Comparison of ENCODE assay signal across 13 cellular contexts in the genomic region with DNA sequence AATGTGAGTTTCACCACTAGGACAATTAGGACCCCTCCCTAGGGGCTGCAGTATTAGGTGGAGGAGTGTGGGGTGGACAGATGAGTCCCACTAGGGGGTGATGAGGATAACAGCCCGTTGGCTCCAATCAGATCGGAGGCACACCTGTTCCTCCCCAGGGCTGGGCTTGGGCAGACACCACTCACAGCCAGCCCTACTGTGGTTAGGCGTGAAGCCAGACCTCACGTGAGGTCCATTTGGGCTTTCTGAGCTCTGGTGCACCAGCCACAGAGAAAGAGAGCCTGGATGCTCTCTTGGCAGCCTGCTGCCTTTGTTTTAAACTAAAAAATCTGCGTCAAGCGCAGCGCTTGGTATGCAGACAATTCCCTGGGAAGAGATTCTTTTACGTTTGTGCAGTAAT.
DNase-seq lines count a peak whose midpoint lies in the region; TF ChIP-seq lines count a peak whose summit lies in the region.
"Had no signal": no experiment of that assay in that cellular context is flagged by ENCODE, and none has a peak within 500 bp of the region (broad histone marks: within the 10 kb centered on the region; RNA-seq: fewer than 3 reads in every experiment).

No MANE protein-coding gene starts in this region.

- H3K36me3 Mint-ChIP-seq in H9 (ENCODE audit: insufficient read depth in 1 of 3, low read depth in 3 of 3): peaks cover 2 to 20% (median 16%) of the 10 kb centered on the region in 3 experiments; a peak in 6 of 7 replicates
- peaks cover 8% of the 10 kb centered on the region for H3K36me3 Mint-ChIP-seq in glutamatergic neuron (ENCODE audit: unreplicated experiment)

- H3K9me3 ChIP-seq in H9 (ENCODE audit: control insufficient read depth, low read depth, low read length) (no peaks in the 10 kb centered on the region), neuronal stem cell (replicated peaks in 1 of 2; ENCODE audit: control insufficient read depth in 2 of 2, insufficient read depth in 1 of 2, low read depth in 1 of 2, low read length in 2 of 2) (peaks cover 3 to 23% of the 10 kb centered on the region in 2 donors)

- H2BK5ac ChIP-seq in H9 (ENCODE audit: insufficient read length, low read length) (no peak overlapping the region), neuronal stem cell (ENCODE audit: low read length) (peak overlapping the region; percentile 85)

- no peaks in the 10 kb centered on the region for H4K20me1 ChIP-seq in H9 (ENCODE audit: control insufficient read depth, insufficient read depth, insufficient read length)

- H2BK12ac ChIP-seq in H9 (ENCODE audit: insufficient read length, low read depth, low read length): no peak overlapping the region
- H2BK12ac ChIP-seq in neuronal stem cell (ENCODE audit: low read length): no peak overlapping the region

- H3K18ac ChIP-seq in H9 (ENCODE audit: insufficient read length, low read depth, low read length) (no peak overlapping the region), neuronal stem cell (ENCODE audit: low read length) (peak overlapping the region; percentile 77)

- no peak overlapping the region for H3K4me2 ChIP-seq in H9 (ENCODE audit: insufficient read depth, insufficient read length, low read length)
- H3K4me2 ChIP-seq in neuronal stem cell (ENCODE audit: insufficient read depth, low read length, poor library complexity, severe bottlenecking): no peak overlapping the region

- no peak overlapping the region for H3K56ac ChIP-seq in H9 (ENCODE audit: insufficient read length, low read depth, low read length)

- H3T11ph ChIP-seq in H9 (ENCODE audit: low read length): no peak overlapping the region

- H3K27ac ChIP-seq in H9 (ENCODE audit: insufficient read length, low read depth, low read length) (no peak overlapping the region), neuronal stem cell (replicated peaks; ENCODE audit: low read length) (no peak overlapping the region)

- H3K79me1 ChIP-seq in H9 (ENCODE audit: insufficient read depth, low read depth, low read length, poor library complexity, severe bottlenecking): no peaks in the 10 kb centered on the region
- H3K79me1 ChIP-seq in neuronal stem cell (ENCODE audit: low read depth, low read length): no peaks in the 10 kb centered on the region

- no peak overlapping the region for H3K27ac Mint-ChIP-seq in H9
- no peak overlapping the region for H3K27ac Mint-ChIP-seq in glutamatergic neuron (ENCODE audit: unreplicated experiment)
- H3K27ac Mint-ChIP-seq: B cell; CD4-positive, alpha-beta T cell had no signal

- no peaks in the 10 kb centered on the region for H3K23me2 ChIP-seq in H9 (ENCODE audit: insufficient read length, low read depth, low read length, poor library complexity, severe bottlenecking)

- no peak overlapping the region for H3K4me3 ChIP-seq in neuronal stem cell (ENCODE audit: low read length in 2 of 2)

- H3K4me1 Mint-ChIP-seq in H9: peaks cover 19 to 20% of the 10 kb centered on the region in 2 experiments
- peaks cover 8% of the 10 kb centered on the region for H3K4me1 Mint-ChIP-seq in glutamatergic neuron (ENCODE audit: low read depth, unreplicated experiment)
- H3K4me1 Mint-ChIP-seq: B cell had no signal

- no peak overlapping the region for H3K23ac ChIP-seq in H9 (ENCODE audit: insufficient read length, low read depth, low read length)
- H3K23ac ChIP-seq in neuronal stem cell (ENCODE audit: low read depth, low read length, poor library complexity): peak overlapping the region; percentile 49

- H3K4me3 Mint-ChIP-seq in H9 (no peak overlapping the region), glutamatergic neuron (ENCODE audit: unreplicated experiment) (peak overlapping the region; percentile 67)
- H3K4me3 Mint-ChIP-seq: B cell; CD4-positive, alpha-beta T cell had no signal

- peaks cover 17 to 26% of the 10 kb centered on the region in 2 experiments for H3K9me3 Mint-ChIP-seq in H9
- H3K9me3 Mint-ChIP-seq in glutamatergic neuron (ENCODE audit: unreplicated experiment): peaks cover 4% of the 10 kb centered on the region

- no CpG with 5 or more reads among the region's 8 CpGs for WGBS in H9 (ENCODE audit: extremely low coverage, insufficient read length, low lambda C conversion rate)
- WGBS in neuronal stem cell (ENCODE audit: extremely low coverage in 2 of 2, insufficient read length in 2 of 2, insufficient replicate concordance in 1 of 2), 2 donors: no CpG with 5 or more reads among the region's 8 CpGs

- no peak overlapping the region for H4K8ac ChIP-seq in H9 (replicated peaks; ENCODE audit: insufficient read length, low read depth, low read length)
- no peak overlapping the region for H4K8ac ChIP-seq in neuronal stem cell (ENCODE audit: low read depth, low read length)

- no peak overlapping the region for H2BK20ac ChIP-seq in H9 (ENCODE audit: low read depth, low read length, poor library complexity, severe bottlenecking)

- H3K27me3 ChIP-seq in H9 (ENCODE audit: insufficient read depth, low read length) (no peaks in the 10 kb centered on the region), neuronal stem cell (ENCODE audit: control insufficient read depth in 3 of 3, insufficient read depth in 3 of 3, low read depth in 1 of 3, low read length in 3 of 3) (peaks cover 0 to 3% (median 0%) of the 10 kb centered on the region in 3 experiments)

- H3K79me2 ChIP-seq in H9 (ENCODE audit: insufficient read depth, low read length): no peaks in the 10 kb centered on the region

- H3K9ac ChIP-seq in H9 (ENCODE audit: extremely low read depth, insufficient read length, low read length): no peak overlapping the region
- peak overlapping the region; percentile 63 for H3K9ac ChIP-seq in neuronal stem cell (ENCODE audit: low read depth, low read length, poor library complexity)

- no peak overlapping the region for H4K5ac ChIP-seq in H9 (ENCODE audit: insufficient read length, low read depth, low read length)

- H2AFZ ChIP-seq in H9 (ENCODE audit: low read length) (no peak overlapping the region), neuronal stem cell (ENCODE audit: low read length) (no peak overlapping the region)

- H3K14ac ChIP-seq in H9 (ENCODE audit: insufficient read depth, low read length) (no peak overlapping the region), neuronal stem cell (ENCODE audit: low read length) (peak overlapping the region; percentile 56)

- DNase-seq in H9 (peak; percentile 20), cerebellar cortex (ENCODE audit: low spot score) (peak; percentile 79), glutamatergic neuron (no peak), neuronal stem cell (ENCODE audit: low spot score) (no peak), NCI-H774 (lab: John Stamatoyannopoulos, UW) (no peak), NCI-H1105 treated with DMSO at 0.1 percent for 48 hours (lab: John Stamatoyannopoulos, UW) (no peak), SW480 (ENCODE audit: low spot score) (no peak)
- DNase-seq: Calu3; CD4-positive, alpha-beta T cell; DND-41; GF-D8; IMR-90 had no signal

- H3K4ac ChIP-seq in H9 (ENCODE audit: low read depth, low read length) (no peak overlapping the region), neuronal stem cell (ENCODE audit: low read length) (peak overlapping the region; percentile 17)

- H2AK5ac ChIP-seq in H9 (ENCODE audit: insufficient read length, low read length): no peak overlapping the region
- H2AK5ac ChIP-seq in neuronal stem cell (ENCODE audit: low read depth, low read length): peak overlapping the region; percentile 88

- H2BK120ac ChIP-seq in H9 (ENCODE audit: low read depth, low read length, poor library complexity, severe bottlenecking) (no peak overlapping the region), neuronal stem cell (ENCODE audit: low read depth, low read length) (no peak overlapping the region)

- H3K27me3 Mint-ChIP-seq in H9 (ENCODE audit: low read depth) (peaks cover 2% of the 10 kb centered on the region; the same call in 1 of the 2 replicates), glutamatergic neuron (ENCODE audit: unreplicated experiment) (peaks cover 10% of the 10 kb centered on the region)

- H2BK15ac ChIP-seq in H9 (ENCODE audit: low read depth, low read length) (no peak overlapping the region), neuronal stem cell (ENCODE audit: low read length) (peak overlapping the region; percentile 65)

- no peak for TF ChIP-seq CTCF in H9 (conservative IDR thresholded peaks at IDR 0.05)
- no peak for TF ChIP-seq CTCF in glutamatergic neuron (IDR thresholded peaks at IDR 0.05; ENCODE audit: partially characterized antibody, unreplicated experiment)

- H4K91ac ChIP-seq in H9 (ENCODE audit: insufficient read length, low read depth, low read length) (no peak overlapping the region), neuronal stem cell (ENCODE audit: low read depth, low read length, poor library complexity) (no peak overlapping the region)

- no peaks in the 10 kb centered on the region for H3K36me3 ChIP-seq in neuronal stem cell (replicated peaks in 1 of 2; ENCODE audit: control insufficient read depth in 2 of 2, insufficient read depth in 2 of 2, low read length in 2 of 2)

- H3K4me1 ChIP-seq in H9 (ENCODE audit: insufficient read depth, low read length) (peaks cover 1% of the 10 kb centered on the region; the same call in 1 of the 2 replicates), neuronal stem cell (ENCODE audit: control insufficient read depth in 2 of 2, insufficient read depth in 1 of 2, low read depth in 1 of 2, low read length in 2 of 2) (peaks cover 4 to 7% of the 10 kb centered on the region in 2 donors)

Comparison
In these comparisons a context has a peak if more than half of its experiments do, and no peak if none do; other contexts are left out.
1. DNase-seq: peak in H9 (single experiment) and cerebellar cortex (single experiment); none in glutamatergic neuron (single experiment), neuronal stem cell (single experiment), NCI-H774 (single experiment), NCI-H1105 treated with DMSO at 0.1 percent for 48 hours (single experiment) and SW480 (single experiment).